Comparison of ENCODE assay signal across 11 cellular contexts in genomic region chr7:82410461-82410860, GRCh38. TPM values are rescaled to one million over a fixed set of nuclear protein-coding genes. Genes with fewer than 3 reads are reported as not detected.
DNase-seq lines count a peak whose midpoint lies in the region; ATAC-seq, FAIRE-seq and TF ChIP-seq lines count a peak whose summit lies in the region.
"Had no signal": no experiment of that assay in that cellular context is flagged by ENCODE, and none has a peak within 500 bp of the region (broad histone marks: within the 10 kb centered on the region; RNA-seq: fewer than 3 reads in every experiment).

No MANE protein-coding gene starts in this region.

- peak; percentile 40 to 75 for DNase-seq in NCI-H524 (lab: John Stamatoyannopoulos, UW)
- DNase-seq in NCI-H524 treated with DMSO at 0.1 percent for 48 hours (lab: John Stamatoyannopoulos, UW), result no peak
- peak in 42 of 58 donors; percentile 0 to 71 (median 10) for DNase-seq in anterior cingulate cortex (lab: John Stamatoyannopoulos, UW)
- no peak for DNase-seq in thoracic aorta (ENCODE audit: low spot score)
- DNase-seq in mesenchymal stem cell, result no peak
- DNase-seq: activated CD4-positive, alpha-beta T cell treated with anti-CD3 and anti-CD28 coated beads for 1 hour; foreskin fibroblast; NCI-H1930 had no signal

- H3K27me3 ChIP-seq in thoracic aorta (replicated peaks; ENCODE audit: insufficient read depth) (no peaks in the 10 kb centered on the region), mesenchymal stem cell (ENCODE audit: control insufficient read depth in 1 of 2, insufficient read depth in 1 of 2, low read length in 2 of 2) (no peaks in the 10 kb centered on the region)

- peaks cover 7% of the 10 kb centered on the region for H3K79me1 ChIP-seq in mesenchymal stem cell (replicated peaks; ENCODE audit: low read length, poor library complexity, severe bottlenecking)

- peak; percentile 98 for FAIRE-seq in islet of Langerhans (lab: Jason Lieb, UNC)

- WGBS in mesenchymal stem cell, result 97% methylated on average over 10 of the region's 10 CpGs

- H3K4me3 ChIP-seq in thoracic aorta (peak overlapping the region; percentile 3), mesenchymal stem cell (ENCODE audit: insufficient read depth in 1 of 2, low read depth in 1 of 2, low read length in 2 of 2) (no peak overlapping the region)

- H2BK12ac ChIP-seq in mesenchymal stem cell (ENCODE audit: low read length in 2 of 2), result no peak overlapping the region

- TF ChIP-seq CTCF in thoracic aorta (IDR thresholded peaks at IDR 0.05), result no peak

- H2AFZ ChIP-seq in mesenchymal stem cell (ENCODE audit: low read depth, low read length), result no peak overlapping the region

- H3K36me3 ChIP-seq in thoracic aorta (no peaks in the 10 kb centered on the region), mesenchymal stem cell (ENCODE audit: control insufficient read depth in 1 of 2, insufficient read depth in 2 of 2, low read depth in 1 of 2, low read length in 2 of 2) (no peaks in the 10 kb centered on the region)

- no peak overlapping the region for H3K27ac ChIP-seq in thoracic aorta
- no peak overlapping the region for H3K27ac ChIP-seq in mesenchymal stem cell (ENCODE audit: low read length, poor library complexity, severe bottlenecking)

- no peak overlapping the region for H2BK5ac ChIP-seq in mesenchymal stem cell (ENCODE audit: low read depth, low read length, poor library complexity, severe bottlenecking)

- H3K4me2 ChIP-seq in mesenchymal stem cell (ENCODE audit: low read length, poor library complexity, severe bottlenecking), result no peak overlapping the region

- no peak overlapping the region for H2BK120ac ChIP-seq in mesenchymal stem cell (ENCODE audit: low read depth, low read length)

- H3K14ac ChIP-seq in mesenchymal stem cell (ENCODE audit: low read length in 2 of 2), result no peak overlapping the region

- H2BK15ac ChIP-seq in mesenchymal stem cell (ENCODE audit: low read depth, poor library complexity, severe bottlenecking), result no peak overlapping the region

- H3K9me3 ChIP-seq in thoracic aorta, result no peaks in the 10 kb centered on the region
- no peaks in the 10 kb centered on the region for H3K9me3 ChIP-seq in mesenchymal stem cell (ENCODE audit: control insufficient read depth, low read length)

- H3K18ac ChIP-seq in mesenchymal stem cell (ENCODE audit: low read depth in 1 of 2, low read length in 2 of 2), result no peak overlapping the region

- H2AK5ac ChIP-seq in mesenchymal stem cell (ENCODE audit: low read length, severe bottlenecking), result no peak overlapping the region

- no peak overlapping the region for H3K9ac ChIP-seq in mesenchymal stem cell (ENCODE audit: low read length)

- H3K4ac ChIP-seq in mesenchymal stem cell (ENCODE audit: low read depth in 1 of 2, low read length in 2 of 2), result no peak overlapping the region

- ATAC-seq in thoracic aorta (ENCODE audit: insufficient number of reproducible peaks, low FRiP score, low read depth) (no peak), HG02610 (IDR thresholded peaks at IDR 0.05; ENCODE audit: unreplicated experiment) (no peak), HG03280 (IDR thresholded peaks at IDR 0.05; ENCODE audit: unreplicated experiment) (no peak)

- no peak overlapping the region for H3K23ac ChIP-seq in mesenchymal stem cell (ENCODE audit: low read length in 2 of 2)

- no peak overlapping the region for H4K8ac ChIP-seq in mesenchymal stem cell (ENCODE audit: low read length)

- H4K91ac ChIP-seq in mesenchymal stem cell (ENCODE audit: low read length), result no peak overlapping the region

- H3K4me1 ChIP-seq in thoracic aorta (ENCODE audit: control insufficient read depth in 1 of 2, low read depth in 2 of 2) (no peaks in the 10 kb centered on the region), mesenchymal stem cell (ENCODE audit: control insufficient read depth, insufficient read depth, low read depth, low read length) (peaks cover 1% of the 10 kb centered on the region)

RNA-seq across cellular contexts. Expression of gene CACNA2D1, which starts 33.1 kb away (rescaled TPM):
- total RNA-seq in thoracic aorta, result 10 to 100 TPM; 44.4 to 44.7 TPM
- polyA plus RNA-seq in mesenchymal stem cell (2013, experiment 1 of 2), result 28.8 TPM
- polyA plus RNA-seq in mesenchymal stem cell (2013, experiment 2 of 2), result 27.8 TPM

Comparison
In these comparisons a context has a peak if more than half of its experiments do, and no peak if none do; other contexts are left out.
1. DNase-seq: peak in NCI-H524 (2 of 2) and anterior cingulate cortex (42 of 58); none in NCI-H524 treated with DMSO at 0.1 percent for 48 hours (single experiment), thoracic aorta (single experiment) and mesenchymal stem cell (single experiment).